ENCODE assay signal across 2 cellular contexts in genomic region chr1:42679364-42679983, GRCh38.
TF ChIP-seq lines count a peak whose summit lies in the region.

No MANE protein-coding gene starts in this region.

TF ChIP-seq in SK-N-SH, 30 proteins besides CTCF, POLR2A, EP300 and RAD21 (continued from another document):
- TF ChIP-seq PBX3 (IDR thresholded peaks at IDR 0.05) (no peak), FOXJ3 (CRISPR knock-in tag; IDR thresholded peaks at IDR 0.05) (no peak), GABPA (IDR thresholded peaks at IDR 0.05; ENCODE audit: low read depth) (no peak), FOXM1 (IDR thresholded peaks at IDR 0.05; ENCODE audit: low read depth) (no peak), FOSL2 (IDR thresholded peaks at IDR 0.05; ENCODE audit: borderline replicate concordance, low read depth) (no peak), CHD2 (IDR thresholded peaks at IDR 0.05; ENCODE audit: low read length, partially characterized antibody) (no peak), SIN3A (IDR thresholded peaks at IDR 0.05; ENCODE audit: borderline replicate concordance, low read depth, low read length) (no peak), JUND (IDR thresholded peaks at IDR 0.05) (no peak), RCOR1 (IDR thresholded peaks at IDR 0.05; ENCODE audit: low read length) (no peak)
- TF ChIP-seq, protein P1, sequence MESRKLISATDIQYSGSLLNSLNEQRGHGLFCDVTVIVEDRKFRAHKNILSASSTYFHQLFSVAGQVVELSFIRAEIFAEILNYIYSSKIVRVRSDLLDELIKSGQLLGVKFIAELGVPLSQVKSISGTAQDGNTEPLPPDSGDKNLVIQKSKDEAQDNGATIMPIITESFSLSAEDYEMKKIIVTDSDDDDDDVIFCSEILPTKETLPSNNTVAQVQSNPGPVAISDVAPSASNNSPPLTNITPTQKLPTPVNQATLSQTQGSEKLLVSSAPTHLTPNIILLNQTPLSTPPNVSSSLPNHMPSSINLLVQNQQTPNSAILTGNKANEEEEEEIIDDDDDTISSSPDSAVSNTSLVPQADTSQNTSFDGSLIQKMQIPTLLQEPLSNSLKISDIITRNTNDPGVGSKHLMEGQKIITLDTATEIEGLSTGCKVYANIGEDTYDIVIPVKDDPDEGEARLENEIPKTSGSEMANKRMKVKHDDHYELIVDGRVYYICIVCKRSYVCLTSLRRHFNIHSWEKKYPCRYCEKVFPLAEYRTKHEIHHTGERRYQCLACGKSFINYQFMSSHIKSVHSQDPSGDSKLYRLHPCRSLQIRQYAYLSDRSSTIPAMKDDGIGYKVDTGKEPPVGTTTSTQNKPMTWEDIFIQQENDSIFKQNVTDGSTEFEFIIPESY (IDR thresholded peaks at IDR 0.05; ENCODE audit: borderline replicate concordance, low read depth), result no peak

TF ChIP-seq in SK-N-SH treated with all-trans-retinoic acid at 6 μM for 48 hours, 23 proteins besides CTCF, POLR2A, EP300 and RAD21 (continued from another document):
- TF ChIP-seq, protein P2, sequence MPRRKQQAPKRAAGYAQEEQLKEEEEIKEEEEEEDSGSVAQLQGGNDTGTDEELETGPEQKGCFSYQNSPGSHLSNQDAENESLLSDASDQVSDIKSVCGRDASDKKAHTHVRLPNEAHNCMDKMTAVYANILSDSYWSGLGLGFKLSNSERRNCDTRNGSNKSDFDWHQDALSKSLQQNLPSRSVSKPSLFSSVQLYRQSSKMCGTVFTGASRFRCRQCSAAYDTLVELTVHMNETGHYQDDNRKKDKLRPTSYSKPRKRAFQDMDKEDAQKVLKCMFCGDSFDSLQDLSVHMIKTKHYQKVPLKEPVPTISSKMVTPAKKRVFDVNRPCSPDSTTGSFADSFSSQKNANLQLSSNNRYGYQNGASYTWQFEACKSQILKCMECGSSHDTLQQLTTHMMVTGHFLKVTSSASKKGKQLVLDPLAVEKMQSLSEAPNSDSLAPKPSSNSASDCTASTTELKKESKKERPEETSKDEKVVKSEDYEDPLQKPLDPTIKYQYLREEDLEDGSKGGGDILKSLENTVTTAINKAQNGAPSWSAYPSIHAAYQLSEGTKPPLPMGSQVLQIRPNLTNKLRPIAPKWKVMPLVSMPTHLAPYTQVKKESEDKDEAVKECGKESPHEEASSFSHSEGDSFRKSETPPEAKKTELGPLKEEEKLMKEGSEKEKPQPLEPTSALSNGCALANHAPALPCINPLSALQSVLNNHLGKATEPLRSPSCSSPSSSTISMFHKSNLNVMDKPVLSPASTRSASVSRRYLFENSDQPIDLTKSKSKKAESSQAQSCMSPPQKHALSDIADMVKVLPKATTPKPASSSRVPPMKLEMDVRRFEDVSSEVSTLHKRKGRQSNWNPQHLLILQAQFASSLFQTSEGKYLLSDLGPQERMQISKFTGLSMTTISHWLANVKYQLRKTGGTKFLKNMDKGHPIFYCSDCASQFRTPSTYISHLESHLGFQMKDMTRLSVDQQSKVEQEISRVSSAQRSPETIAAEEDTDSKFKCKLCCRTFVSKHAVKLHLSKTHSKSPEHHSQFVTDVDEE (CRISPR knock-in tag; IDR thresholded peaks at IDR 0.05), result no peak
- no peak for TF ChIP-seq OSR1 (CRISPR knock-in tag; IDR thresholded peaks at IDR 0.05)
- no peak for TF ChIP-seq ZC3H10 (CRISPR knock-in tag; IDR thresholded peaks at IDR 0.05)
- no peak for TF ChIP-seq TCF4 (CRISPR knock-in tag; IDR thresholded peaks at IDR 0.05; ENCODE audit: borderline replicate concordance)
- no peak for TF ChIP-seq ZFP3 (CRISPR knock-in tag; IDR thresholded peaks at IDR 0.05)
- no peak for TF ChIP-seq SNAI2 (CRISPR knock-in tag; IDR thresholded peaks at IDR 0.05)
- no peak for TF ChIP-seq RARB (CRISPR knock-in tag; IDR thresholded peaks at IDR 0.05)
- TF ChIP-seq ZNF565 (CRISPR knock-in tag; conservative IDR thresholded peaks at IDR 0.05; ENCODE audit: low read depth), result no peak
- no peak for TF ChIP-seq ZNF70 (CRISPR knock-in tag; IDR thresholded peaks at IDR 0.05)
- no peak for TF ChIP-seq ZFP30 (CRISPR knock-in tag; IDR thresholded peaks at IDR 0.05)
